ENCODE assay signal across 19 cellular contexts in genomic region chr12:120075034-120075616, GRCh38. TPM values are rescaled to one million over a fixed set of nuclear protein-coding genes. Genes with fewer than 3 reads are reported as not detected.
DNase-seq lines count a peak whose midpoint lies in the region; ATAC-seq and TF ChIP-seq lines count a peak whose summit lies in the region.
"Had no signal": no experiment of that assay in that cellular context is flagged by ENCODE, and none has a peak within 500 bp of the region (broad histone marks: within the 10 kb centered on the region; RNA-seq: fewer than 3 reads in every experiment).

No MANE protein-coding gene starts in this region.

- H3K36me3 Mint-ChIP-seq in activated naive CD8-positive, alpha-beta T cell treated with anti-CD3 and anti-CD28 coated beads, Interleukin-2, amount 10 ng/mL, durations not matched to agents 7 days and 5 days = peaks cover 30% of the 10 kb centered on the region
- peaks cover 64% of the 10 kb centered on the region for H3K36me3 Mint-ChIP-seq in activated naive CD8-positive, alpha-beta T cell treated with anti-CD3 and anti-CD28 coated beads, Interleukin-2, amount 50 U/mL, for 24 hours (ENCODE audit: low read depth)
- peaks cover 28 to 55% of the 10 kb centered on the region in 2 donors for H3K36me3 Mint-ChIP-seq in activated naive CD4-positive, alpha-beta T cell treated with anti-CD3 and anti-CD28 coated beads, Interleukin-2, amount 50 U/mL, for 72 hours
- peaks cover 58% of the 10 kb centered on the region in 2 donors for H3K36me3 Mint-ChIP-seq in stimulated activated naive B cell treated with anti-CD40 and anti-IgM and Interleukin-4, amounts not matched to agents 10 μg/mL and 1 μg/mL and 100 μg/mL, for 72 hours

- H3K27me3 Mint-ChIP-seq in activated naive CD8-positive, alpha-beta T cell treated with anti-CD3 and anti-CD28 coated beads, Interleukin-2, amount 10 ng/mL, durations not matched to agents 7 days and 5 days = no peaks in the 10 kb centered on the region
- no peaks in the 10 kb centered on the region for H3K27me3 Mint-ChIP-seq in activated naive CD8-positive, alpha-beta T cell treated with anti-CD3 and anti-CD28 coated beads, Interleukin-2, amount 50 U/mL, for 24 hours
- H3K27me3 Mint-ChIP-seq in stimulated activated naive B cell treated with anti-CD40 and anti-IgM and Interleukin-4, amounts not matched to agents 10 μg/mL and 1 μg/mL and 100 μg/mL, for 72 hours = no peaks in the 10 kb centered on the region
- H3K27me3 Mint-ChIP-seq: activated B cell treated with CpG ODN at 0.5 μM for 24 hours, B cell, brain had no signal

- no peak for TF ChIP-seq CTCF in heart left ventricle (IDR thresholded peaks at IDR 0.05)

- POLR2A ChIA-PET in activated naive CD8-positive, alpha-beta T cell treated with anti-CD3 and anti-CD28 coated beads, Interleukin-2, amount 10 ng/mL, durations not matched to agents 7 days and 5 days (lab: Charles Lee) = interaction anchor here (0.6 kb wide), 1 partner anchor 227 kb away, joined by 4 read pairs; the partner anchor contains the start of gene SIRT4

- H3K4me1 Mint-ChIP-seq in activated naive CD8-positive, alpha-beta T cell treated with anti-CD3 and anti-CD28 coated beads, Interleukin-2, amount 10 ng/mL, durations not matched to agents 7 days and 5 days = peaks cover 13% of the 10 kb centered on the region
- H3K4me1 Mint-ChIP-seq in activated naive CD8-positive, alpha-beta T cell treated with anti-CD3 and anti-CD28 coated beads, Interleukin-2, amount 50 U/mL, for 24 hours = peaks cover 29% of the 10 kb centered on the region
- H3K4me1 Mint-ChIP-seq in stimulated activated naive B cell treated with anti-CD40 and anti-IgM and Interleukin-4, amounts not matched to agents 10 μg/mL and 1 μg/mL and 100 μg/mL, for 72 hours = peaks cover 14 to 16% of the 10 kb centered on the region in 2 donors
- H3K4me1 Mint-ChIP-seq: brain had no signal

- no peak overlapping the region for H3K4me3 ChIP-seq in heart left ventricle
- H3K4me3 ChIP-seq: suprapubic skin, vagina had no signal

- no peaks in the 10 kb centered on the region for H3K9me3 ChIP-seq in heart left ventricle
- H3K9me3 ChIP-seq: suprapubic skin, vagina had no signal

- no peaks in the 10 kb centered on the region for H3K9me3 Mint-ChIP-seq in activated naive CD8-positive, alpha-beta T cell treated with anti-CD3 and anti-CD28 coated beads, Interleukin-2, amount 10 ng/mL, durations not matched to agents 7 days and 5 days
- H3K9me3 Mint-ChIP-seq in activated naive CD8-positive, alpha-beta T cell treated with anti-CD3 and anti-CD28 coated beads, Interleukin-2, amount 50 U/mL, for 24 hours = no peaks in the 10 kb centered on the region
- H3K9me3 Mint-ChIP-seq in activated naive CD4-positive, alpha-beta T cell treated with anti-CD3 and anti-CD28 coated beads, Interleukin-2, amount 50 U/mL, for 72 hours = no peaks in the 10 kb centered on the region
- no peaks in the 10 kb centered on the region for H3K9me3 Mint-ChIP-seq in stimulated activated naive B cell treated with anti-CD40 and anti-IgM and Interleukin-4, amounts not matched to agents 10 μg/mL and 1 μg/mL and 100 μg/mL, for 72 hours
- H3K9me3 Mint-ChIP-seq: activated B cell treated with CpG ODN at 0.5 μM for 24 hours, brain had no signal

- TF ChIP-seq POLR2A in heart left ventricle (IDR thresholded peaks at IDR 0.05) = no peak

- ATAC-seq in activated naive CD8-positive, alpha-beta T cell treated with anti-CD3 and anti-CD28 coated beads, Interleukin-2, amount 10 ng/mL, durations not matched to agents 7 days and 5 days (ENCODE audit: low read depth) = peak; percentile 44
- no peak for ATAC-seq in activated naive CD8-positive, alpha-beta T cell treated with anti-CD3 and anti-CD28 coated beads, Interleukin-2, amount 50 U/mL, for 24 hours
- ATAC-seq in activated naive CD4-positive, alpha-beta T cell treated with anti-CD3 and anti-CD28 coated beads, Interleukin-2, amount 50 U/mL, for 72 hours = no peak
- peak; percentile 57 to 81 for ATAC-seq in stimulated activated naive B cell treated with anti-CD40 and anti-IgM and Interleukin-4, amounts not matched to agents 10 μg/mL and 1 μg/mL and 100 μg/mL, for 72 hours (replicated peaks)
- ATAC-seq in heart left ventricle = no peak
- ATAC-seq in HG03139 (IDR thresholded peaks at IDR 0.05; ENCODE audit: unreplicated experiment) = no peak
- ATAC-seq: right cardiac atrium had no signal

- 85 to 87% (median 86%) methylated on average over 7 of the region's 7 CpGs for WGBS in heart left ventricle, 4 donors

- H3K36me3 ChIP-seq in heart left ventricle = no peaks in the 10 kb centered on the region
- H3K36me3 ChIP-seq: suprapubic skin, vagina had no signal

- H3K27ac ChIP-seq in heart left ventricle = no peak overlapping the region
- H3K27ac ChIP-seq: HL-60, suprapubic skin, vagina had no signal

- H3K4me1 ChIP-seq in heart left ventricle = peaks cover 0 to 7% (median 0%) of the 10 kb centered on the region in 12 donors

- intact Hi-C loops in heart left ventricle (cut with DNase I) = no loop called here

- H3K27me3 ChIP-seq in heart left ventricle = peaks cover 0 to 4% (median 0%) of the 10 kb centered on the region in 9 donors
- H3K27me3 ChIP-seq: suprapubic skin, vagina had no signal

- no peak overlapping the region for H3K4me3 Mint-ChIP-seq in activated naive CD8-positive, alpha-beta T cell treated with anti-CD3 and anti-CD28 coated beads, Interleukin-2, amount 10 ng/mL, durations not matched to agents 7 days and 5 days
- H3K4me3 Mint-ChIP-seq in activated naive CD8-positive, alpha-beta T cell treated with anti-CD3 and anti-CD28 coated beads, Interleukin-2, amount 50 U/mL, for 24 hours = no peak overlapping the region
- no peak overlapping the region for H3K4me3 Mint-ChIP-seq in stimulated activated naive B cell treated with anti-CD40 and anti-IgM and Interleukin-4, amounts not matched to agents 10 μg/mL and 1 μg/mL and 100 μg/mL, for 72 hours
- H3K4me3 Mint-ChIP-seq: activated B cell treated with CpG ODN at 0.5 μM for 24 hours, B cell, brain had no signal

- peak overlapping the region; percentile 70 for H3K27ac Mint-ChIP-seq in activated naive CD8-positive, alpha-beta T cell treated with anti-CD3 and anti-CD28 coated beads, Interleukin-2, amount 10 ng/mL, durations not matched to agents 7 days and 5 days
- H3K27ac Mint-ChIP-seq in activated naive CD8-positive, alpha-beta T cell treated with anti-CD3 and anti-CD28 coated beads, Interleukin-2, amount 50 U/mL, for 24 hours = no peak overlapping the region
- peak overlapping the region; percentile 70 to 77 for H3K27ac Mint-ChIP-seq in activated naive CD4-positive, alpha-beta T cell treated with anti-CD3 and anti-CD28 coated beads, Interleukin-2, amount 50 U/mL, for 72 hours
- peak overlapping the region; percentile 26 for H3K27ac Mint-ChIP-seq in stimulated activated naive B cell treated with anti-CD40 and anti-IgM and Interleukin-4, amounts not matched to agents 10 μg/mL and 1 μg/mL and 100 μg/mL, for 72 hours
- H3K27ac Mint-ChIP-seq: activated B cell treated with CpG ODN at 0.5 μM for 24 hours, B cell, brain had no signal

- DNase-seq in NOMO-1 treated with DMSO at 0.1 percent for 48 hours (lab: John Stamatoyannopoulos, UW; ENCODE audit: unreplicated experiment) (peak; percentile 27), NOMO-1 treated with dmso at 0.1 percent for 144 hours (lab: John Stamatoyannopoulos, UW; ENCODE audit: unreplicated experiment) (no peak), heart left ventricle (no peak)
- no peak for DNase-seq in activated naive CD8-positive, alpha-beta T cell treated with anti-CD3 and anti-CD28 coated beads, Interleukin-2, amount 10 ng/mL, durations not matched to agents 7 days and 5 days
- no peak for DNase-seq in activated naive CD8-positive, alpha-beta T cell treated with anti-CD3 and anti-CD28 coated beads, Interleukin-2, amount 50 U/mL, for 24 hours
- no peak for DNase-seq in activated naive CD4-positive, alpha-beta T cell treated with anti-CD3 and anti-CD28 coated beads, Interleukin-2, amount 50 U/mL, for 72 hours (ENCODE audit: low spot score in 2 of 2)
- no peak for DNase-seq in stimulated activated naive B cell treated with anti-CD40 and anti-IgM and Interleukin-4, amounts not matched to agents 10 μg/mL and 1 μg/mL and 100 μg/mL, for 72 hours
- DNase-seq: 8988T, activated B cell treated with CpG ODN at 0.5 μM for 24 hours, NCI-H1436 treated with DMSO at 0.1 percent for 48 hours, NCI-H524, right cardiac atrium, SHP77 treated with DMSO at 0.1 percent for 48 hours had no signal

RNA-seq across cellular contexts. Expression of gene RAB35, which starts 41.4 kb away (rescaled TPM):
- 10 to 100 TPM; 57.1 to 60.2 TPM for total RNA-seq in activated naive CD8-positive, alpha-beta T cell treated with anti-CD3 and anti-CD28 coated beads, Interleukin-2, amount 10 ng/mL, durations not matched to agents 7 days and 5 days
- total RNA-seq in activated naive CD4-positive, alpha-beta T cell treated with anti-CD3 and anti-CD28 coated beads, Interleukin-2, amount 50 U/mL, for 72 hours = 10 to 100 TPM; 38.7 to 59.6 TPM
- 10 to 100 TPM; 16.4 to 46.2 (median 26.4) TPM for total RNA-seq in heart left ventricle
- polyA plus RNA-seq in heart left ventricle = 10 to 100 TPM; 15.4 to 44.6 TPM

Comparison
In these comparisons a context has a peak if more than half of its experiments do, and no peak if none do; other contexts are left out.
1. ATAC-seq: peak in activated naive CD8-positive, alpha-beta T cell treated with anti-CD3 and anti-CD28 coated beads, Interleukin-2, amount 10 ng/mL, durations not matched to agents 7 days and 5 days (single experiment) and stimulated activated naive B cell treated with anti-CD40 and anti-IgM and Interleukin-4, amounts not matched to agents 10 μg/mL and 1 μg/mL and 100 μg/mL, for 72 hours (2 of 2); none in activated naive CD8-positive, alpha-beta T cell treated with anti-CD3 and anti-CD28 coated beads, Interleukin-2, amount 50 U/mL, for 24 hours (single experiment), activated naive CD4-positive, alpha-beta T cell treated with anti-CD3 and anti-CD28 coated beads, Interleukin-2, amount 50 U/mL, for 72 hours (0 of 2), heart left ventricle (0 of 4) and HG03139 (single experiment).